ENCODE assay signal across 27 cellular contexts in genomic region chr2:72834561-72834960, GRCh38.
"Had no signal": no experiment of that assay in that cellular context is flagged by ENCODE, and none has a peak within 500 bp of the region (broad histone marks: within the 10 kb centered on the region; RNA-seq: fewer than 3 reads in every experiment).

No MANE protein-coding gene starts in this region.

- H3K27ac ChIP-seq: gastroesophageal sphincter, heart left ventricle, left ventricle myocardium inferior, lower lobe of right lung, ovary, psoas muscle, sigmoid colon, testis, tibial artery, upper lobe of left lung had no signal

- H3K27me3 ChIP-seq: heart left ventricle, ovary, sigmoid colon, testis, tibial artery, upper lobe of left lung had no signal

- ATAC-seq: effector memory CD8-positive, alpha-beta T cell; gastroesophageal sphincter; heart left ventricle; left colon; lower lobe of right lung; natural killer cell; psoas muscle; right cardiac atrium; stimulated activated effector memory CD8-positive, alpha-beta T cell treated with anti-CD3 and anti-CD28 coated beads, Interleukin-12 subunit alpha, Interleukin-12 subunit beta, amount 100 ng/mL, for 72 hours had no signal

- H3K36me3 ChIP-seq: gastroesophageal sphincter, heart left ventricle, left ventricle myocardium inferior, lower lobe of right lung, ovary, sigmoid colon, tibial artery, upper lobe of left lung had no signal

- H3K9me3 ChIP-seq: heart left ventricle, left ventricle myocardium inferior, lower lobe of right lung, ovary, psoas muscle, sigmoid colon, testis, tibial artery, upper lobe of left lung had no signal

- DNase-seq: cortex of kidney; effector memory CD8-positive, alpha-beta T cell; foreskin fibroblast; heart left ventricle; hypothalamus; immature natural killer cell; islet precursor cell; kidney glomerular epithelial cell; left colon; left ventricle myocardium inferior; lower lobe of right lung; natural killer cell; occipital lobe; ovary; posterior cingulate gyrus; psoas muscle; right cardiac atrium; sigmoid colon; stimulated activated CD4-positive, alpha-beta T cell treated with anti-CD3 and anti-CD28 coated beads, Interleukin-2, amount 100 ng/mL, for 24 hours; stimulated activated CD4-positive, alpha-beta T cell treated with anti-CD3 and anti-CD28 coated beads, Interleukin-4, amount 100 ng/mL, for 24 hours; stimulated activated naive CD4-positive, alpha-beta T cell treated with Interleukin-2 at 50 U/mL for 16 hours; substantia nigra; testis; tibial artery; upper lobe of left lung had no signal

- H3K4me1 ChIP-seq: gastroesophageal sphincter, heart left ventricle, left ventricle myocardium inferior, lower lobe of right lung, psoas muscle, sigmoid colon, testis, tibial artery, upper lobe of left lung had no signal

- H3K4me3 ChIP-seq: gastroesophageal sphincter, heart left ventricle, left ventricle myocardium inferior, lower lobe of right lung, ovary, psoas muscle, sigmoid colon, testis, tibial artery, upper lobe of left lung had no signal
